ENCODE assay signal across 24 cellular contexts in the genomic region with DNA sequence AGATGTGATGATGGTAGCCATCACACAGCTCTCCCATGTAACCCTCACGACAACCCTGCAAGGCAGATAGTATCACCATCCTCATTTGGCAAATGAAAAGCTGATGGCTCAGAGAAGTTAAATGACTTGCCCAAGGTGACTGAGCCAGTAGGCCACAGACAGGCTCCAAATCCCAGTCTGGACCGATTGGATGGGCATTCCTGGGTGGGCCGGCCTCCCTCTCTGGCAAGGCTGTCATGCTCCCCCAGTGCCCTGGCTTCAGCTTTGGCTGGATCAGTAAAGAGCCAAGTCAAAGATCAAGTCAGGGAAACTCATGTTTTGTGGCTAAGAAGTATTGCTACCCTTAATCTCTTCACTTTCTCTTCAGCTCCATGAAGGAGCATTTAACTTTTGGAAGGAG. TPM values are rescaled to one million over a fixed set of nuclear protein-coding genes. Genes with fewer than 3 reads are reported as not detected.
A peak's percentile ranks its signal among the peaks of the same experiment; 100 is the strongest.
DNase-seq lines count a peak whose midpoint lies in the region; ATAC-seq and TF ChIP-seq lines count a peak whose summit lies in the region.
"Had no signal": no experiment of that assay in that cellular context is flagged by ENCODE, and none has a peak within 500 bp of the region (broad histone marks: within the 10 kb centered on the region; RNA-seq: fewer than 3 reads in every experiment).

No MANE protein-coding gene starts in this region.

- no peak overlapping the region for H4K5ac ChIP-seq in H9 (ENCODE audit: insufficient read length, low read depth, low read length)

- H2AK5ac ChIP-seq in H9 (ENCODE audit: insufficient read length, low read length), result no peak overlapping the region

- no peaks in the 10 kb centered on the region for H3K27me3 Mint-ChIP-seq in activated CD4-positive, alpha-beta memory T cell treated with anti-CD3 and anti-CD28 coated beads, Interleukin-2, amount 10 ng/mL, durations not matched to agents 7 days and 5 days
- no peaks in the 10 kb centered on the region for H3K27me3 Mint-ChIP-seq in activated CD4-positive, alpha-beta memory T cell treated with anti-CD3 and anti-CD28 coated beads for 36 hours
- H3K27me3 Mint-ChIP-seq in H9 (ENCODE audit: low read depth) (no peaks in the 10 kb centered on the region; the same call in 1 of the 2 replicates), progenitor cell of endocrine pancreas (peaks cover 4% of the 10 kb centered on the region)

- H3K23me2 ChIP-seq in H9 (ENCODE audit: insufficient read length, low read depth, low read length, poor library complexity, severe bottlenecking), result no peaks in the 10 kb centered on the region

- H3K23ac ChIP-seq in H9 (ENCODE audit: insufficient read length, low read depth, low read length), result no peak overlapping the region

- no peaks in the 10 kb centered on the region for H3K9me3 Mint-ChIP-seq in activated CD4-positive, alpha-beta memory T cell treated with anti-CD3 and anti-CD28 coated beads, Interleukin-2, amount 10 ng/mL, durations not matched to agents 7 days and 5 days
- no peaks in the 10 kb centered on the region for H3K9me3 Mint-ChIP-seq in activated CD4-positive, alpha-beta memory T cell treated with anti-CD3 and anti-CD28 coated beads for 36 hours
- no peaks in the 10 kb centered on the region for H3K9me3 Mint-ChIP-seq in H9
- no peaks in the 10 kb centered on the region for H3K9me3 Mint-ChIP-seq in progenitor cell of endocrine pancreas (ENCODE audit: low read depth)

- no peak overlapping the region for H3T11ph ChIP-seq in H9 (ENCODE audit: low read length)

- no CpG with 5 or more reads among the region's 3 CpGs for WGBS in H9 (ENCODE audit: extremely low coverage, insufficient read length, low lambda C conversion rate)

- no peaks in the 10 kb centered on the region for H3K79me2 ChIP-seq in H9 (ENCODE audit: insufficient read depth, low read length)

- no peak for TF ChIP-seq CTCF in H9 (conservative IDR thresholded peaks at IDR 0.05)
- no peak for TF ChIP-seq CTCF in progenitor cell of endocrine pancreas (IDR thresholded peaks at IDR 0.05; ENCODE audit: unreplicated experiment)

- H2BK5ac ChIP-seq in H9 (ENCODE audit: insufficient read length, low read length), result no peak overlapping the region

- H3K36me3 Mint-ChIP-seq in activated CD4-positive, alpha-beta memory T cell treated with anti-CD3 and anti-CD28 coated beads, Interleukin-2, amount 10 ng/mL, durations not matched to agents 7 days and 5 days (ENCODE audit: low read depth), result no peaks in the 10 kb centered on the region
- no peaks in the 10 kb centered on the region for H3K36me3 Mint-ChIP-seq in activated CD4-positive, alpha-beta memory T cell treated with anti-CD3 and anti-CD28 coated beads for 36 hours
- no peaks in the 10 kb centered on the region for H3K36me3 Mint-ChIP-seq in H9 (ENCODE audit: insufficient read depth in 1 of 3, low read depth in 3 of 3)
- H3K36me3 Mint-ChIP-seq in progenitor cell of endocrine pancreas (ENCODE audit: insufficient read depth), result no peaks in the 10 kb centered on the region

- POLR2A ChIA-PET in activated CD4-positive, alpha-beta memory T cell treated with anti-CD3 and anti-CD28 coated beads, Interleukin-2, amount 10 ng/mL, durations not matched to agents 7 days and 5 days (lab: Charles Lee), result no interaction called here
- POLR2A ChIA-PET in activated CD4-positive, alpha-beta memory T cell treated with anti-CD3 and anti-CD28 coated beads for 36 hours (lab: Charles Lee), result no interaction called here

- H3K27ac ChIP-seq in H9 (ENCODE audit: insufficient read length, low read depth, low read length), result no peak overlapping the region
- H3K27ac ChIP-seq: PC-9, SJCRH30 had no signal

- CTCF ChIA-PET in activated CD4-positive, alpha-beta memory T cell treated with anti-CD3 and anti-CD28 coated beads, Interleukin-2, amount 10 ng/mL, durations not matched to agents 7 days and 5 days (lab: Charles Lee), result no interaction called here
- CTCF ChIA-PET in activated CD4-positive, alpha-beta memory T cell treated with anti-CD3 and anti-CD28 coated beads for 36 hours (lab: Charles Lee), result interaction anchor here (1.1 kb wide), 1 partner anchor 10 kb away, joined by 3 read pairs; no protein-coding TSS in a partner anchor

- no peak overlapping the region for H3K9ac ChIP-seq in H9 (ENCODE audit: extremely low read depth, insufficient read length, low read length)

- no peak overlapping the region for H3K56ac ChIP-seq in H9 (ENCODE audit: insufficient read length, low read depth, low read length)

- no peak for ATAC-seq in HG02870 (IDR thresholded peaks at IDR 0.05; ENCODE audit: unreplicated experiment)
- ATAC-seq: Right ventricle myocardium inferior had no signal

- DNase-seq in activated CD4-positive, alpha-beta memory T cell treated with anti-CD3 and anti-CD28 coated beads, Interleukin-2, amount 10 ng/mL, durations not matched to agents 7 days and 5 days, result peak; percentile 7
- no peak for DNase-seq in activated CD4-positive, alpha-beta memory T cell treated with anti-CD3 and anti-CD28 coated beads for 36 hours
- DNase-seq in H9, result peak; percentile 8
- peak; percentile 22 for DNase-seq in islet precursor cell
- no peak for DNase-seq in progenitor cell of endocrine pancreas (ENCODE audit: low spot score, unreplicated experiment)
- no peak for DNase-seq in activated T-cell treated with anti-CD3 and anti-CD28 coated beads, Interleukin-2, amount 50 U/mL, for 48 hours
- DNase-seq: Calu3, DMS153, DND-41, IMR-90, KG1, MG63, NCI-H1105 treated with DMSO at 0.1 percent for 48 hours, NCI-H146, NCI-H1930, NCI-H2107, NCI-H774, PC-9, SJCRH30 had no signal

- no peak overlapping the region for H2BK12ac ChIP-seq in H9 (ENCODE audit: insufficient read length, low read depth, low read length)

- no peak overlapping the region for H4K91ac ChIP-seq in H9 (ENCODE audit: insufficient read length, low read depth, low read length)

- no peak overlapping the region for H2BK15ac ChIP-seq in H9 (ENCODE audit: low read depth, low read length)

- H2AFZ ChIP-seq in H9 (ENCODE audit: low read length), result no peak overlapping the region
- H2AFZ ChIP-seq: PC-9 had no signal

- no peak overlapping the region for H2BK120ac ChIP-seq in H9 (ENCODE audit: low read depth, low read length, poor library complexity, severe bottlenecking)

- no peaks in the 10 kb centered on the region for H3K4me1 Mint-ChIP-seq in activated CD4-positive, alpha-beta memory T cell treated with anti-CD3 and anti-CD28 coated beads, Interleukin-2, amount 10 ng/mL, durations not matched to agents 7 days and 5 days
- H3K4me1 Mint-ChIP-seq in activated CD4-positive, alpha-beta memory T cell treated with anti-CD3 and anti-CD28 coated beads for 36 hours (ENCODE audit: low read depth), result no peaks in the 10 kb centered on the region
- H3K4me1 Mint-ChIP-seq in H9 (peaks cover 5 to 9% of the 10 kb centered on the region in 2 experiments; a peak in 3 of 4 replicates), progenitor cell of endocrine pancreas (ENCODE audit: low read depth) (no peaks in the 10 kb centered on the region)

- no peak overlapping the region for H3K27ac Mint-ChIP-seq in activated CD4-positive, alpha-beta memory T cell treated with anti-CD3 and anti-CD28 coated beads, Interleukin-2, amount 10 ng/mL, durations not matched to agents 7 days and 5 days
- no peak overlapping the region for H3K27ac Mint-ChIP-seq in activated CD4-positive, alpha-beta memory T cell treated with anti-CD3 and anti-CD28 coated beads for 36 hours
- H3K27ac Mint-ChIP-seq in H9 (peak overlapping the region in 1 of 3 experiments; percentile 28; a peak in 1 of 7 replicates), progenitor cell of endocrine pancreas (peak overlapping the region; percentile 17)

- no peaks in the 10 kb centered on the region for H3K79me1 ChIP-seq in H9 (ENCODE audit: insufficient read depth, low read depth, low read length, poor library complexity, severe bottlenecking)

- H3K18ac ChIP-seq in H9 (ENCODE audit: insufficient read length, low read depth, low read length), result no peak overlapping the region

- H4K8ac ChIP-seq in H9 (replicated peaks; ENCODE audit: insufficient read length, low read depth, low read length), result no peak overlapping the region

- H3K4ac ChIP-seq in H9 (ENCODE audit: low read depth, low read length), result no peak overlapping the region

- H3K27me3 ChIP-seq in H9 (ENCODE audit: insufficient read depth, low read length), result no peaks in the 10 kb centered on the region
- H3K27me3 ChIP-seq: MG63, SJCRH30 had no signal

- no peaks in the 10 kb centered on the region for H3K4me1 ChIP-seq in H9 (ENCODE audit: insufficient read depth, low read length)

- H3K9me3 ChIP-seq in H9 (ENCODE audit: control insufficient read depth, low read depth, low read length), result no peaks in the 10 kb centered on the region
- H3K9me3 ChIP-seq: MG63, SJCRH30 had no signal

- no peak overlapping the region for H2BK20ac ChIP-seq in H9 (ENCODE audit: low read depth, low read length, poor library complexity, severe bottlenecking)

- H3K4me2 ChIP-seq in H9 (ENCODE audit: insufficient read depth, insufficient read length, low read length), result no peak overlapping the region
- H3K4me2 ChIP-seq: PC-9 had no signal

- no peak overlapping the region for H3K4me3 Mint-ChIP-seq in activated CD4-positive, alpha-beta memory T cell treated with anti-CD3 and anti-CD28 coated beads, Interleukin-2, amount 10 ng/mL, durations not matched to agents 7 days and 5 days
- H3K4me3 Mint-ChIP-seq in activated CD4-positive, alpha-beta memory T cell treated with anti-CD3 and anti-CD28 coated beads for 36 hours, result no peak overlapping the region
- no peak overlapping the region for H3K4me3 Mint-ChIP-seq in H9
- no peak overlapping the region for H3K4me3 Mint-ChIP-seq in progenitor cell of endocrine pancreas (ENCODE audit: low read depth)

- intact Hi-C loops in activated CD4-positive, alpha-beta memory T cell treated with anti-CD3 and anti-CD28 coated beads for 36 hours (cut with micrococcal nuclease), result no loop called here

- H3K14ac ChIP-seq in H9 (ENCODE audit: insufficient read depth, low read length), result no peak overlapping the region

- no peaks in the 10 kb centered on the region for H4K20me1 ChIP-seq in H9 (ENCODE audit: control insufficient read depth, insufficient read depth, insufficient read length)

RNA-seq across cellular contexts. Expression of a gene that starts 41.2 kb away (rescaled TPM):
- total RNA-seq in activated CD4-positive, alpha-beta memory T cell treated with anti-CD3 and anti-CD28 coated beads, Interleukin-2, amount 10 ng/mL, durations not matched to agents 7 days and 5 days, result not detected
- not detected for total RNA-seq in activated CD4-positive, alpha-beta memory T cell treated with anti-CD3 and anti-CD28 coated beads for 36 hours
- total RNA-seq in H9 (2021), result not detected in 2 replicates
- not detected in 2 replicates for total RNA-seq in progenitor cell of endocrine pancreas
- total RNA-seq: A172, Calu3, H4, IMR-90, PC-9, Right ventricle myocardium inferior, RPMI7951, SJCRH30 had no signal

RNA-seq across cellular contexts. Expression of a gene that starts 58.2 kb away (rescaled TPM):
- 10 to 100 TPM; 11.5 to 13.5 TPM for total RNA-seq in activated CD4-positive, alpha-beta memory T cell treated with anti-CD3 and anti-CD28 coated beads, Interleukin-2, amount 10 ng/mL, durations not matched to agents 7 days and 5 days
- total RNA-seq in activated CD4-positive, alpha-beta memory T cell treated with anti-CD3 and anti-CD28 coated beads for 36 hours, result 10 to 100 TPM; 12.8 to 13.6 TPM
- total RNA-seq in H9 (2021) (4.8 and 5.3 TPM in 2 replicates), progenitor cell of endocrine pancreas (6.5 and 6.7 TPM in 2 replicates)

RNA-seq across cellular contexts. Expression of a gene that starts 58.6 kb away (rescaled TPM):
- total RNA-seq in activated CD4-positive, alpha-beta memory T cell treated with anti-CD3 and anti-CD28 coated beads, Interleukin-2, amount 10 ng/mL, durations not matched to agents 7 days and 5 days, result 100 to 1,000 TPM; 278 to 280 TPM
- total RNA-seq in activated CD4-positive, alpha-beta memory T cell treated with anti-CD3 and anti-CD28 coated beads for 36 hours, result 100 to 1,000 TPM; 142 to 149 TPM
- total RNA-seq in H9 (2021) (111 and 131 TPM in 2 replicates), progenitor cell of endocrine pancreas (196 and 205 TPM in 2 replicates)

Comparison
In these comparisons a context has a peak if more than half of its experiments do, and no peak if none do; other contexts are left out.
1. DNase-seq: peak in activated CD4-positive, alpha-beta memory T cell treated with anti-CD3 and anti-CD28 coated beads, Interleukin-2, amount 10 ng/mL, durations not matched to agents 7 days and 5 days (single experiment), H9 (single experiment) and islet precursor cell (single experiment); none in activated CD4-positive, alpha-beta memory T cell treated with anti-CD3 and anti-CD28 coated beads for 36 hours (single experiment), progenitor cell of endocrine pancreas (single experiment) and activated T-cell treated with anti-CD3 and anti-CD28 coated beads, Interleukin-2, amount 50 U/mL, for 48 hours (0 of 2).